ENCODE assay signal across 1 cellular context in genomic region chr19:2362039-2362969, GRCh38.
TF ChIP-seq lines count a peak whose summit lies in the region.

No MANE protein-coding gene starts in this region.

TF ChIP-seq in K562, 482 proteins besides CTCF, POLR2A, EP300 and RAD21 (continues in another document):
- TF ChIP-seq PCBP1 (IDR thresholded peaks at IDR 0.05; ENCODE audit: low read depth, low read length, poor library complexity, severe bottlenecking) = no peak
- no peak for TF ChIP-seq ZBTB40 (IDR thresholded peaks at IDR 0.05)
- no peak for TF ChIP-seq ZBTB40 (CRISPR knock-in tag; IDR thresholded peaks at IDR 0.05)
- TF ChIP-seq STAT5A (IDR thresholded peaks at IDR 0.05; ENCODE audit: borderline replicate concordance, low read length) = no peak
- TF ChIP-seq ZNF551 (CRISPR knock-in tag; IDR thresholded peaks at IDR 0.05) = no peak
- no peak for TF ChIP-seq SRSF3 (IDR thresholded peaks at IDR 0.05; ENCODE audit: insufficient read depth, low read length)
- TF ChIP-seq ZNF239 (CRISPR knock-in tag; IDR thresholded peaks at IDR 0.05) = no peak
- no peak for TF ChIP-seq SNIP1 (IDR thresholded peaks at IDR 0.05; ENCODE audit: low read depth)
- no peak for TF ChIP-seq NFATC3 (IDR thresholded peaks at IDR 0.05)
- TF ChIP-seq TCFL5 (CRISPR knock-in tag; conservative IDR thresholded peaks at IDR 0.05) = no peak
- no peak for TF ChIP-seq ZNF57 (CRISPR knock-in tag; IDR thresholded peaks at IDR 0.05)
- TF ChIP-seq ZNF449 (CRISPR knock-in tag; IDR thresholded peaks at IDR 0.05) = no peak
- TF ChIP-seq ZSCAN29 (IDR thresholded peaks at IDR 0.05) = peak; percentile 14; the same call in 1 of the 2 replicates
- no peak for TF ChIP-seq CHD1 (IDR thresholded peaks at IDR 0.05; ENCODE audit: low read length)
- TF ChIP-seq HLTF (IDR thresholded peaks at IDR 0.05) = peak; percentile 89; the same call in 1 of the 2 replicates
- no peak for TF ChIP-seq ELF1 (tag; IDR thresholded peaks at IDR 0.05)
- no peak for TF ChIP-seq COPS2 (conservative IDR thresholded peaks at IDR 0.05)
- no peak for TF ChIP-seq E4F1 (CRISPR knock-in tag; IDR thresholded peaks at IDR 0.05; ENCODE audit: borderline replicate concordance)
- no peak for TF ChIP-seq PBX2 (CRISPR knock-in tag; IDR thresholded peaks at IDR 0.05; ENCODE audit: low read depth)
- no peak for TF ChIP-seq PBX2 (tag; conservative IDR thresholded peaks at IDR 0.05; ENCODE audit: low read depth)
- TF ChIP-seq ZSCAN32 (CRISPR knock-in tag; IDR thresholded peaks at IDR 0.05) = no peak
- no peak for TF ChIP-seq THAP7 (CRISPR knock-in tag; IDR thresholded peaks at IDR 0.05)
- TF ChIP-seq NFRKB (IDR thresholded peaks at IDR 0.05; ENCODE audit: low read depth) = no peak
- TF ChIP-seq SAFB (IDR thresholded peaks at IDR 0.05; ENCODE audit: borderline replicate concordance, low read depth, low read length) = no peak
- TF ChIP-seq ZNF175 (CRISPR knock-in tag; IDR thresholded peaks at IDR 0.05; ENCODE audit: low read depth) = no peak
- TF ChIP-seq HES1 (IDR thresholded peaks at IDR 0.05; ENCODE audit: low read depth) = no peak
- no peak for TF ChIP-seq CAMTA2 (CRISPR knock-in tag; conservative IDR thresholded peaks at IDR 0.05)
- no peak; the same call in 1 of the 2 replicates for TF ChIP-seq NCOA1 (IDR thresholded peaks at IDR 0.05; ENCODE audit: low read depth)
- TF ChIP-seq ZNF511 (CRISPR knock-in tag; IDR thresholded peaks at IDR 0.05) = no peak
- no peak for TF ChIP-seq NONO (IDR thresholded peaks at IDR 0.05; ENCODE audit: low read depth in 2 of 2, low read length in 1 of 2)
- TF ChIP-seq ZNF668 (CRISPR knock-in tag; IDR thresholded peaks at IDR 0.05) = no peak
- TF ChIP-seq HDGF (IDR thresholded peaks at IDR 0.05) = 0 out of 2 replicates have a peak, but pooled peaks have one; percentile 23
- TF ChIP-seq EHMT2 (IDR thresholded peaks at IDR 0.05) = peak; percentile 25; the same call in 1 of the 2 replicates
- TF ChIP-seq GMEB1 (CRISPR knock-in tag; IDR thresholded peaks at IDR 0.05) = no peak
- TF ChIP-seq NBN (IDR thresholded peaks at IDR 0.05; ENCODE audit: low read depth) = no peak
- TF ChIP-seq E2F8 (IDR thresholded peaks at IDR 0.05; ENCODE audit: low read depth, partially characterized antibody) = no peak
- TF ChIP-seq NR2F6 (CRISPR knock-in tag; IDR thresholded peaks at IDR 0.05) = no peak
